ENCODE assay signal across 17 cellular contexts in genomic region chr6:89970072-89970471, GRCh38.
DNase-seq lines count a peak whose midpoint lies in the region; ATAC-seq and TF ChIP-seq lines count a peak whose summit lies in the region.
"Had no signal": no experiment of that assay in that cellular context is flagged by ENCODE, and none has a peak within 500 bp of the region (broad histone marks: within the 10 kb centered on the region; RNA-seq: fewer than 3 reads in every experiment).

No MANE protein-coding gene starts in this region.

- no peak overlapping the region for H3K4me3 Mint-ChIP-seq in naive thymus-derived CD4-positive, alpha-beta T cell
- H3K4me3 Mint-ChIP-seq in HFFc6, result no peak overlapping the region
- H3K4me3 Mint-ChIP-seq: activated CD4-positive, alpha-beta T cell treated with anti-CD3 and anti-CD28 coated beads, Interleukin-2, amount 10 ng/mL, durations not matched to agents 24 days and 14 days; activated naive CD8-positive, alpha-beta T cell; CD4-positive, alpha-beta memory T cell; H9; IgD-negative memory B cell; stimulated activated naive B cell treated with anti-CD40 and anti-IgM and Interleukin-4, amounts not matched to agents 10 μg/mL and 1 μg/mL and 100 μg/mL, for 72 hours; type B pancreatic cell had no signal

- CTCF ChIA-PET in naive thymus-derived CD4-positive, alpha-beta T cell (lab: Charles Lee), result interaction anchor here (0.6 to 1.2 kb wide), 3 partner anchors 29 to 64 kb away, joined by 3 read pairs; no protein-coding TSS in a partner anchor

- H3K4me1 ChIP-seq in naive thymus-derived CD4-positive, alpha-beta T cell (ENCODE audit: control insufficient read depth in 2 of 2, insufficient read depth in 2 of 2, low read length in 2 of 2), result peaks cover 0 to 15% of the 10 kb centered on the region in 2 donors

- peak; percentile 19 for ATAC-seq in naive thymus-derived CD4-positive, alpha-beta T cell
- ATAC-seq in HG02678 (IDR thresholded peaks at IDR 0.05; ENCODE audit: unreplicated experiment), result no peak

- H3K27me3 Mint-ChIP-seq in naive thymus-derived CD4-positive, alpha-beta T cell, result no peaks in the 10 kb centered on the region
- H3K27me3 Mint-ChIP-seq in HFFc6 (ENCODE audit: insufficient read depth), result peaks cover 2% of the 10 kb centered on the region
- H3K27me3 Mint-ChIP-seq: activated CD4-positive, alpha-beta T cell treated with anti-CD3 and anti-CD28 coated beads, Interleukin-2, amount 10 ng/mL, durations not matched to agents 24 days and 14 days; activated naive CD8-positive, alpha-beta T cell; CD4-positive, alpha-beta memory T cell; IgD-negative memory B cell; stimulated activated naive B cell treated with anti-CD40 and anti-IgM and Interleukin-4, amounts not matched to agents 10 μg/mL and 1 μg/mL and 100 μg/mL, for 72 hours; type B pancreatic cell had no signal

- no peak overlapping the region for H3K4me3 ChIP-seq in naive thymus-derived CD4-positive, alpha-beta T cell (ENCODE audit: low read length)
- H3K4me3 ChIP-seq: esophagus muscularis mucosa had no signal

- H3K27me3 ChIP-seq in naive thymus-derived CD4-positive, alpha-beta T cell (ENCODE audit: control insufficient read depth in 2 of 2, insufficient read depth in 2 of 2, low read length in 2 of 2), result no peaks in the 10 kb centered on the region
- H3K27me3 ChIP-seq: esophagus muscularis mucosa had no signal

- no peak for TF ChIP-seq CTCF in HFFc6 (IDR thresholded peaks at IDR 0.05)

- intact Hi-C loops in naive thymus-derived CD4-positive, alpha-beta T cell (cut with micrococcal nuclease), result loop anchor here (1.0 to 5.0 kb wide), 10 partner anchors 17 to 509 kb away; partner anchors contain the start of gene BACH2 (in 1 of the 2)

- H3K4me1 Mint-ChIP-seq in naive thymus-derived CD4-positive, alpha-beta T cell, result peaks cover 9 to 53% (median 42%) of the 10 kb centered on the region in 7 donors
- H3K4me1 Mint-ChIP-seq in HFFc6 (ENCODE audit: low read depth), result no peaks in the 10 kb centered on the region

- peaks cover 0 to 43% (median 0%) of the 10 kb centered on the region in 3 experiments for H3K36me3 ChIP-seq in naive thymus-derived CD4-positive, alpha-beta T cell (ENCODE audit: control insufficient read depth in 2 of 3, insufficient read depth in 3 of 3, low read length in 3 of 3)
- H3K36me3 ChIP-seq: esophagus muscularis mucosa had no signal

- H3K9me3 Mint-ChIP-seq in naive thymus-derived CD4-positive, alpha-beta T cell, result peaks cover 0 to 2% (median 0%) of the 10 kb centered on the region in 11 donors
- no peaks in the 10 kb centered on the region for H3K9me3 Mint-ChIP-seq in HFFc6
- H3K9me3 Mint-ChIP-seq: CD4-positive, alpha-beta memory T cell; H9; IgD-negative memory B cell; type B pancreatic cell had no signal

- H3K27ac Mint-ChIP-seq in naive thymus-derived CD4-positive, alpha-beta T cell, result no peak overlapping the region
- H3K27ac Mint-ChIP-seq in HFFc6, result no peak overlapping the region
- H3K27ac Mint-ChIP-seq: activated CD4-positive, alpha-beta T cell treated with anti-CD3 and anti-CD28 coated beads, Interleukin-2, amount 10 ng/mL, durations not matched to agents 24 days and 14 days; activated naive CD8-positive, alpha-beta T cell; CD4-positive, alpha-beta memory T cell; H9; IgD-negative memory B cell; stimulated activated naive B cell treated with anti-CD40 and anti-IgM and Interleukin-4, amounts not matched to agents 10 μg/mL and 1 μg/mL and 100 μg/mL, for 72 hours; type B pancreatic cell had no signal

- H3K36me3 Mint-ChIP-seq in naive thymus-derived CD4-positive, alpha-beta T cell, result peaks cover 5 to 23% (median 13%) of the 10 kb centered on the region in 5 donors
- H3K36me3 Mint-ChIP-seq in HFFc6 (ENCODE audit: low read depth), result no peaks in the 10 kb centered on the region

- POLR2A ChIA-PET in naive thymus-derived CD4-positive, alpha-beta T cell (lab: Charles Lee), result no interaction called here

- no peak overlapping the region for H3K27ac ChIP-seq in naive thymus-derived CD4-positive, alpha-beta T cell (ENCODE audit: low read depth, low read length)
- H3K27ac ChIP-seq: esophagus muscularis mucosa had no signal

- no peaks in the 10 kb centered on the region for H3K9me3 ChIP-seq in naive thymus-derived CD4-positive, alpha-beta T cell (ENCODE audit: control insufficient read depth in 2 of 3, low read length in 3 of 3)
- H3K9me3 ChIP-seq: esophagus muscularis mucosa had no signal

- peak; percentile 4 for DNase-seq in NCI-H2107 treated with DMSO at 0.1 percent for 48 hours (lab: John Stamatoyannopoulos, UW; ENCODE audit: unreplicated experiment)
- DNase-seq in NCI-H2107 (lab: John Stamatoyannopoulos, UW), result no peak
- peak; percentile 74 to 89 for DNase-seq in NCI-H524 (lab: John Stamatoyannopoulos, UW)
- peak; percentile 41 for DNase-seq in cerebellar cortex (ENCODE audit: low spot score)
- no peak for DNase-seq in naive thymus-derived CD4-positive, alpha-beta T cell
- DNase-seq in islet precursor cell, result no peak
- no peak for DNase-seq in HFFc6
- DNase-seq: activated T-cell treated with anti-CD3 and anti-CD28 coated beads for 4 hours; H9; stimulated activated naive B cell treated with anti-CD40 and anti-IgM and Interleukin-4, amounts not matched to agents 10 μg/mL and 1 μg/mL and 100 μg/mL, for 72 hours had no signal

Comparison
In these comparisons a context has a peak if more than half of its experiments do, and no peak if none do; other contexts are left out.
1. DNase-seq: peak in NCI-H2107 treated with DMSO at 0.1 percent for 48 hours (single experiment), NCI-H524 (2 of 2) and cerebellar cortex (single experiment); none in NCI-H2107 (single experiment), naive thymus-derived CD4-positive, alpha-beta T cell (0 of 9), islet precursor cell (single experiment) and HFFc6 (single experiment).